ENCODE assay signal across 8 cellular contexts in genomic region chr1:212558665-212559480, GRCh38. TPM values are rescaled to one million over a fixed set of nuclear protein-coding genes. Genes with fewer than 3 reads are reported as not detected.
DNase-seq lines count a peak whose midpoint lies in the region; ATAC-seq lines count a peak whose summit lies in the region.

No MANE protein-coding gene starts in this region.

- no peaks in the 10 kb centered on the region for H4K20me1 ChIP-seq in GM23248 (ENCODE audit: insufficient read depth)

- peak overlapping the region; percentile 89 for H3K27ac Mint-ChIP-seq in activated T-helper 2 cell treated with anti-CD3 and anti-CD28 coated beads, Interferon-gamma antibody, Interleukin-2, Interleukin-4, amounts not matched to agents 10 μg/mL and 5 μg/mL and 100 μg/mL, durations not matched to agents 14 hours and 24 hours and 36 hours
- H3K27ac Mint-ChIP-seq in naive thymus-derived CD8-positive, alpha-beta T cell, result peak overlapping the region; percentile 93 to 99 (median 97)
- peak overlapping the region; percentile 96 for H3K27ac Mint-ChIP-seq in stimulated activated naive B cell treated with anti-CD40 and anti-IgM and Interleukin-4, amounts not matched to agents 10 μg/mL and 1 μg/mL and 100 μg/mL, for 72 hours

- in situ Hi-C loops in GM23248 (cut with MboI), result no loop called here

- H3K36me3 ChIP-seq in GM23248 (ENCODE audit: low read depth) (no peaks in the 10 kb centered on the region), KOPT-K1 (ENCODE audit: insufficient read depth, low read length) (no peaks in the 10 kb centered on the region)

- POLR2A ChIA-PET in naive thymus-derived CD8-positive, alpha-beta T cell (lab: Charles Lee), result interaction anchor here (0.6 to 1.2 kb wide), 6 partner anchors 8 to 300 kb away, joined by 3 to 5 read pairs (median 4); partner anchors contain the start of genes FLVCR1 and NSL1

- intact Hi-C loops in activated T-helper 2 cell treated with anti-CD3 and anti-CD28 coated beads, Interferon-gamma antibody, Interleukin-2, Interleukin-4, amounts not matched to agents 10 μg/mL and 5 μg/mL and 100 μg/mL, durations not matched to agents 14 hours and 24 hours and 36 hours (cut with micrococcal nuclease), result loop anchor here (1.0 kb wide), 2 partner anchors 8 to 49 kb away; partner anchors contain the start of gene ATF3

- peak overlapping the region; percentile 66 for H3K4me3 Mint-ChIP-seq in activated T-helper 2 cell treated with anti-CD3 and anti-CD28 coated beads, Interferon-gamma antibody, Interleukin-2, Interleukin-4, amounts not matched to agents 10 μg/mL and 5 μg/mL and 100 μg/mL, durations not matched to agents 14 hours and 24 hours and 36 hours (ENCODE audit: low read depth)
- peak overlapping the region; percentile 82 to 95 (median 90) for H3K4me3 Mint-ChIP-seq in naive thymus-derived CD8-positive, alpha-beta T cell
- peak overlapping the region; percentile 85 to 95 for H3K4me3 Mint-ChIP-seq in stimulated activated naive B cell treated with anti-CD40 and anti-IgM and Interleukin-4, amounts not matched to agents 10 μg/mL and 1 μg/mL and 100 μg/mL, for 72 hours

- H3K4me2 ChIP-seq in GM23248 (ENCODE audit: unreplicated experiment), result peak overlapping the region; percentile 71

- H3K79me2 ChIP-seq in GM23248 (ENCODE audit: insufficient read depth), result no peaks in the 10 kb centered on the region

- H3K9me3 Mint-ChIP-seq in activated T-helper 2 cell treated with anti-CD3 and anti-CD28 coated beads, Interferon-gamma antibody, Interleukin-2, Interleukin-4, amounts not matched to agents 10 μg/mL and 5 μg/mL and 100 μg/mL, durations not matched to agents 14 hours and 24 hours and 36 hours, result peaks cover 3% of the 10 kb centered on the region
- H3K9me3 Mint-ChIP-seq in naive thymus-derived CD8-positive, alpha-beta T cell, result peaks cover 0 to 7% (median 0%) of the 10 kb centered on the region in 9 donors
- peaks cover 0 to 7% of the 10 kb centered on the region in 2 donors for H3K9me3 Mint-ChIP-seq in stimulated activated naive B cell treated with anti-CD40 and anti-IgM and Interleukin-4, amounts not matched to agents 10 μg/mL and 1 μg/mL and 100 μg/mL, for 72 hours

- peaks cover 14% of the 10 kb centered on the region for H3K4me1 ChIP-seq in GM23248 (ENCODE audit: insufficient read depth)

- H3K9ac ChIP-seq in GM23248, result peak overlapping the region; percentile 88

- H3K36me3 Mint-ChIP-seq in activated T-helper 2 cell treated with anti-CD3 and anti-CD28 coated beads, Interferon-gamma antibody, Interleukin-2, Interleukin-4, amounts not matched to agents 10 μg/mL and 5 μg/mL and 100 μg/mL, durations not matched to agents 14 hours and 24 hours and 36 hours (ENCODE audit: low read depth), result peaks cover 4% of the 10 kb centered on the region
- H3K36me3 Mint-ChIP-seq in naive thymus-derived CD8-positive, alpha-beta T cell, result peaks cover 0 to 5% (median 0%) of the 10 kb centered on the region in 3 donors
- H3K36me3 Mint-ChIP-seq in stimulated activated naive B cell treated with anti-CD40 and anti-IgM and Interleukin-4, amounts not matched to agents 10 μg/mL and 1 μg/mL and 100 μg/mL, for 72 hours, result peaks cover 2 to 7% of the 10 kb centered on the region in 2 donors

- peak overlapping the region; percentile 79 for H2AFZ ChIP-seq in GM23248

- peak overlapping the region; percentile 47 for H3K27ac ChIP-seq in GM23248
- peak overlapping the region; percentile 59 for H3K27ac ChIP-seq in KOPT-K1 (ENCODE audit: low read depth, low read length, poor library complexity, severe bottlenecking)

- peak; percentile 88 to 95 for ATAC-seq in naive thymus-derived CD8-positive, alpha-beta T cell
- peak; percentile 93 to 95 for ATAC-seq in stimulated activated naive B cell treated with anti-CD40 and anti-IgM and Interleukin-4, amounts not matched to agents 10 μg/mL and 1 μg/mL and 100 μg/mL, for 72 hours (replicated peaks)

- H3K27me3 Mint-ChIP-seq in activated T-helper 2 cell treated with anti-CD3 and anti-CD28 coated beads, Interferon-gamma antibody, Interleukin-2, Interleukin-4, amounts not matched to agents 10 μg/mL and 5 μg/mL and 100 μg/mL, durations not matched to agents 14 hours and 24 hours and 36 hours (ENCODE audit: low read depth), result peaks cover 33% of the 10 kb centered on the region
- peaks cover 0 to 4% (median 0%) of the 10 kb centered on the region in 5 donors for H3K27me3 Mint-ChIP-seq in naive thymus-derived CD8-positive, alpha-beta T cell
- H3K27me3 Mint-ChIP-seq in stimulated activated naive B cell treated with anti-CD40 and anti-IgM and Interleukin-4, amounts not matched to agents 10 μg/mL and 1 μg/mL and 100 μg/mL, for 72 hours, result no peaks in the 10 kb centered on the region

- peak overlapping the region; percentile 73 for H3K4me3 ChIP-seq in GM23248

- WGBS in GM23248 (ENCODE audit: low coverage in 1 of 2, low lambda C conversion rate in 2 of 2, missing lambda C conversion rate in 2 of 2), 2 experiments, result 3 to 5% methylated on average over 39 to 64 of the region's 64 CpGs

- H3F3A ChIP-seq in GM23248 (ENCODE audit: insufficient read depth), result peaks cover 22% of the 10 kb centered on the region

- no peaks in the 10 kb centered on the region for H3K9me2 ChIP-seq in GM23248 (ENCODE audit: insufficient read depth)

- H3K9me3 ChIP-seq in GM23248 (ENCODE audit: low read depth) (no peaks in the 10 kb centered on the region), KOPT-K1 (ENCODE audit: insufficient read depth, low read length, poor library complexity, severe bottlenecking) (no peaks in the 10 kb centered on the region)

- DNase-seq in EH (ENCODE audit: low read depth) (peak; percentile 90), GM23248 (peak; percentile 98), RPMI7951 (ENCODE audit: low read depth) (peak; percentile 87), fibroblast of peridontal ligament (ENCODE audit: extremely low read depth) (peak; percentile 92)
- DNase-seq in activated T-helper 2 cell treated with anti-CD3 and anti-CD28 coated beads, Interferon-gamma antibody, Interleukin-2, Interleukin-4, amounts not matched to agents 10 μg/mL and 5 μg/mL and 100 μg/mL, durations not matched to agents 14 hours and 24 hours and 36 hours (ENCODE audit: low spot score), result peak; percentile 86
- DNase-seq in naive thymus-derived CD8-positive, alpha-beta T cell, result peak; percentile 87 to 95 (median 91)
- DNase-seq in stimulated activated naive B cell treated with anti-CD40 and anti-IgM and Interleukin-4, amounts not matched to agents 10 μg/mL and 1 μg/mL and 100 μg/mL, for 72 hours, result peak; percentile 82

- peaks cover 9% of the 10 kb centered on the region for H3K4me1 Mint-ChIP-seq in activated T-helper 2 cell treated with anti-CD3 and anti-CD28 coated beads, Interferon-gamma antibody, Interleukin-2, Interleukin-4, amounts not matched to agents 10 μg/mL and 5 μg/mL and 100 μg/mL, durations not matched to agents 14 hours and 24 hours and 36 hours (ENCODE audit: low read depth)
- peaks cover 6 to 14% (median 8%) of the 10 kb centered on the region in 4 donors for H3K4me1 Mint-ChIP-seq in naive thymus-derived CD8-positive, alpha-beta T cell
- peaks cover 13 to 37% of the 10 kb centered on the region in 2 donors for H3K4me1 Mint-ChIP-seq in stimulated activated naive B cell treated with anti-CD40 and anti-IgM and Interleukin-4, amounts not matched to agents 10 μg/mL and 1 μg/mL and 100 μg/mL, for 72 hours

- no peaks in the 10 kb centered on the region for H3K27me3 ChIP-seq in GM23248 (replicated peaks; ENCODE audit: insufficient read depth)

RNA-seq across cellular contexts. Expression of gene ATF3, which starts 49.7 kb away (rescaled TPM):
- 0.86 and 4.9 TPM in 2 replicates for total RNA-seq in GM23248 (2014; rRNA removed; shearing (Covaris generic))
- 1.5 and 1.7 TPM in 2 replicates for polyA plus RNA-seq in GM23248 (2016; fragmentation: Nextera tagmentation; extraction: Ambion mirVana)
- 1.2 and 1.4 TPM in 2 replicates for total RNA-seq in RPMI7951 (2014; rRNA removed; shearing (Covaris generic))
- total RNA-seq in activated T-helper 2 cell treated with anti-CD3 and anti-CD28 coated beads, Interferon-gamma antibody, Interleukin-2, Interleukin-4, amounts not matched to agents 10 μg/mL and 5 μg/mL and 100 μg/mL, durations not matched to agents 14 hours and 24 hours and 36 hours, result 17.9 and 23.9 TPM in 2 replicates
- total RNA-seq in naive thymus-derived CD8-positive, alpha-beta T cell, result 1 to 10 TPM; 1.4 to 1.8 TPM
- polyA plus RNA-seq in naive thymus-derived CD8-positive, alpha-beta T cell, result not detected

Comparison
In these comparisons a context has a peak if more than half of its experiments do, and no peak if none do; other contexts are left out.
1. Peak in every context shown above with its lines: DNase-seq, ATAC-seq, H3K4me3 ChIP-seq and H3K27ac ChIP-seq.